ENCODE assay signal across 10 cellular contexts in genomic region chr4:153448003-153448731, GRCh38. TPM values are rescaled to one million over a fixed set of nuclear protein-coding genes. Genes with fewer than 3 reads are reported as not detected.
DNase-seq lines count a peak whose midpoint lies in the region; ATAC-seq and TF ChIP-seq lines count a peak whose summit lies in the region.
"Had no signal": no experiment of that assay in that cellular context is flagged by ENCODE, and none has a peak within 500 bp of the region (broad histone marks: within the 10 kb centered on the region; RNA-seq: fewer than 3 reads in every experiment).

No MANE protein-coding gene starts in this region.

- no peak overlapping the region for H3K27ac ChIP-seq in foreskin keratinocyte
- H3K27ac ChIP-seq in vagina, result peak overlapping the region; percentile 22

- no peaks in the 10 kb centered on the region for H3K9me3 ChIP-seq in vagina

- peak overlapping the region in 1 of 2 donors; percentile 1 for H3K4me3 ChIP-seq in vagina

- intact Hi-C loops in Right ventricle myocardium superior (cut with DNase I) (no loop called here), Right ventricle myocardium inferior (cut with DNase I) (no loop called here), vagina (cut with DNase I) (no loop called here)

- H3K27me3 ChIP-seq in foreskin keratinocyte (no peaks in the 10 kb centered on the region), vagina (no peaks in the 10 kb centered on the region)

- H3K4me1 ChIP-seq in foreskin keratinocyte, result peaks cover 6% of the 10 kb centered on the region
- H3K4me1 ChIP-seq in vagina, result no peaks in the 10 kb centered on the region

- no peak for DNase-seq in Right ventricle myocardium superior
- DNase-seq in Right ventricle myocardium inferior (ENCODE audit: missing footprints), result no peak
- DNase-seq in SK-N-DZ (ENCODE audit: low spot score), result peak; percentile 5
- DNase-seq in foreskin keratinocyte, result peak in 1 of 2 donors; percentile 64
- no peak for DNase-seq in vagina (ENCODE audit: extremely low spot score in 2 of 2)
- DNase-seq in COLO668 (lab: John Stamatoyannopoulos, UW; ENCODE audit: unreplicated experiment), result no peak
- DNase-seq in NCI-H1048 (lab: John Stamatoyannopoulos, UW), result no peak
- DNase-seq: H9; NK-92 treated with Interleukin-12 subunit alpha and Interleukin-12 subunit beta, amount 100 ng/mL, for 24 hours had no signal

- no peaks in the 10 kb centered on the region for H3K36me3 ChIP-seq in vagina

- no peak for TF ChIP-seq CTCF in foreskin keratinocyte (conservative IDR thresholded peaks at IDR 0.05)
- no peak for TF ChIP-seq CTCF in vagina (IDR thresholded peaks at IDR 0.05)

- ATAC-seq in Right ventricle myocardium superior (ENCODE audit: poor library complexity) (peak; percentile 38), Right ventricle myocardium inferior (no peak), foreskin keratinocyte (peak; percentile 51), HG02642 (IDR thresholded peaks at IDR 0.05; ENCODE audit: poor library complexity, unreplicated experiment) (no peak)

- TF ChIP-seq POLR2A in vagina (IDR thresholded peaks at IDR 0.05), result no peak

RNA-seq across cellular contexts. Expression of gene TMEM131L, which starts 18.0 kb away (rescaled TPM):
- total RNA-seq in Right ventricle myocardium superior (13.7 TPM), Right ventricle myocardium inferior (14.4 TPM), foreskin keratinocyte (10.5 and 13.4 TPM in 2 replicates), vagina (17.7 TPM)
- polyA plus RNA-seq in SK-N-DZ (2014; cell fraction: cytosol; rRNA removed), result 12.2 and 18.2 TPM in 2 replicates
- 20.3 and 26.3 TPM in 2 replicates for polyA plus RNA-seq in SK-N-DZ (2014; cell fraction: nucleus; rRNA removed)
- polyA plus RNA-seq in foreskin keratinocyte, result 3.8 and 4.1 TPM in 2 replicates

Comparison
In these comparisons a context has a peak if more than half of its experiments do, and no peak if none do; other contexts are left out.
1. ATAC-seq: peak in Right ventricle myocardium superior (single experiment) and foreskin keratinocyte (single experiment); none in Right ventricle myocardium inferior (single experiment) and HG02642 (single experiment).